ENCODE assay signal across 1 cellular context in the genomic region with DNA sequence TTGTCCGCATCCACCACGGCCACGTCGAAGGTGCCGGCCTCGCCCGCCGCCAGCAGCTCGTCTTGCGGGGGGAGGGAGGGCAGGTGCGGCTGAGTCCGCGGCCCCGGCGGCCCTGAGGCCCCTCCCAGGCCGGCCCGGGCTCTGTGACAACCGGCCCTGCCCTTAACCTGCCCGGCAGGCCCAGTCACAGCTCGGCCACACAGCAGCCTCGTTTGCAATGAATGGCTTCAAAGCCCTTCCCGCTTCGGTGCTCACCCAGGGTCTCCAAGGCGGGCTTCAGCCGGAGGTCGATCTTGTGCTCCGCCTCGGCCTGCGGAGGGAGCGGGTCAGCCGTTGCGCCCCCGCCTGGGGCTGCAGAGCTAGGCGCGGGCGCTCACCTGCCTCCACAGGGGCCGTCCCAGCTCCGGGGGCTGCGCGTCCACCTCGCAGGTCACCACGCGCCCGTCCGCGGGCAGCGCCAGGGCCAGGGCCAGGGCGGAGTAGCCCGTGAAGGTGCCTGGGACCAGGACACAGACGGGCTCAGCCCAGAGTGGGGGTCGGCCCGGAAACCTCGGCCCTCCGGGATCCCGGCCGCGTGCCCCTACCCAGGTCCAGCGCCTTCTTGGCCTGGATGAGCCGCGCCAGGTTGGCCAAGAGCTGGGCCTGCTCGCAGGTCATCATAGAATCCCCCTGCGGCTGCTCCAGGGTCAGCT.
TF ChIP-seq lines count a peak whose summit lies in the region.

No MANE protein-coding gene starts in this region.

TF ChIP-seq in K562, 482 proteins besides CTCF, POLR2A, EP300 and RAD21 (continued from another document and continues in another):
- TF ChIP-seq NR3C1 (CRISPR knock-in tag; IDR thresholded peaks at IDR 0.05), result no peak
- no peak for TF ChIP-seq GATAD2B (IDR thresholded peaks at IDR 0.05; ENCODE audit: borderline replicate concordance)
- TF ChIP-seq PTBP1 (IDR thresholded peaks at IDR 0.05; ENCODE audit: low read depth, low read length), result no peak
- TF ChIP-seq HDAC1 (IDR thresholded peaks at IDR 0.05), result peak in 1 of 2 experiments; percentile 62; a peak in 1 of 4 replicates
- TF ChIP-seq SPI1 (IDR thresholded peaks at IDR 0.05; ENCODE audit: borderline replicate concordance, low read depth, low read length), result no peak
- TF ChIP-seq, protein P1, sequence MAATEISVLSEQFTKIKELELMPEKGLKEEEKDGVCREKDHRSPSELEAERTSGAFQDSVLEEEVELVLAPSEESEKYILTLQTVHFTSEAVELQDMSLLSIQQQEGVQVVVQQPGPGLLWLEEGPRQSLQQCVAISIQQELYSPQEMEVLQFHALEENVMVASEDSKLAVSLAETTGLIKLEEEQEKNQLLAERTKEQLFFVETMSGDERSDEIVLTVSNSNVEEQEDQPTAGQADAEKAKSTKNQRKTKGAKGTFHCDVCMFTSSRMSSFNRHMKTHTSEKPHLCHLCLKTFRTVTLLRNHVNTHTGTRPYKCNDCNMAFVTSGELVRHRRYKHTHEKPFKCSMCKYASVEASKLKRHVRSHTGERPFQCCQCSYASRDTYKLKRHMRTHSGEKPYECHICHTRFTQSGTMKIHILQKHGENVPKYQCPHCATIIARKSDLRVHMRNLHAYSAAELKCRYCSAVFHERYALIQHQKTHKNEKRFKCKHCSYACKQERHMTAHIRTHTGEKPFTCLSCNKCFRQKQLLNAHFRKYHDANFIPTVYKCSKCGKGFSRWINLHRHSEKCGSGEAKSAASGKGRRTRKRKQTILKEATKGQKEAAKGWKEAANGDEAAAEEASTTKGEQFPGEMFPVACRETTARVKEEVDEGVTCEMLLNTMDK (IDR thresholded peaks at IDR 0.05; ENCODE audit: borderline replicate concordance, insufficient read depth, low read depth, low read length, poor library complexity, severe bottlenecking), result peak; percentile 64
- no peak for TF ChIP-seq ZKSCAN8 (CRISPR knock-in tag; IDR thresholded peaks at IDR 0.05)
- peak; percentile 82 for TF ChIP-seq ZBTB7A (IDR thresholded peaks at IDR 0.05; ENCODE audit: borderline replicate concordance, control insufficient read depth, low read depth, low read length)
- TF ChIP-seq, protein P2, sequence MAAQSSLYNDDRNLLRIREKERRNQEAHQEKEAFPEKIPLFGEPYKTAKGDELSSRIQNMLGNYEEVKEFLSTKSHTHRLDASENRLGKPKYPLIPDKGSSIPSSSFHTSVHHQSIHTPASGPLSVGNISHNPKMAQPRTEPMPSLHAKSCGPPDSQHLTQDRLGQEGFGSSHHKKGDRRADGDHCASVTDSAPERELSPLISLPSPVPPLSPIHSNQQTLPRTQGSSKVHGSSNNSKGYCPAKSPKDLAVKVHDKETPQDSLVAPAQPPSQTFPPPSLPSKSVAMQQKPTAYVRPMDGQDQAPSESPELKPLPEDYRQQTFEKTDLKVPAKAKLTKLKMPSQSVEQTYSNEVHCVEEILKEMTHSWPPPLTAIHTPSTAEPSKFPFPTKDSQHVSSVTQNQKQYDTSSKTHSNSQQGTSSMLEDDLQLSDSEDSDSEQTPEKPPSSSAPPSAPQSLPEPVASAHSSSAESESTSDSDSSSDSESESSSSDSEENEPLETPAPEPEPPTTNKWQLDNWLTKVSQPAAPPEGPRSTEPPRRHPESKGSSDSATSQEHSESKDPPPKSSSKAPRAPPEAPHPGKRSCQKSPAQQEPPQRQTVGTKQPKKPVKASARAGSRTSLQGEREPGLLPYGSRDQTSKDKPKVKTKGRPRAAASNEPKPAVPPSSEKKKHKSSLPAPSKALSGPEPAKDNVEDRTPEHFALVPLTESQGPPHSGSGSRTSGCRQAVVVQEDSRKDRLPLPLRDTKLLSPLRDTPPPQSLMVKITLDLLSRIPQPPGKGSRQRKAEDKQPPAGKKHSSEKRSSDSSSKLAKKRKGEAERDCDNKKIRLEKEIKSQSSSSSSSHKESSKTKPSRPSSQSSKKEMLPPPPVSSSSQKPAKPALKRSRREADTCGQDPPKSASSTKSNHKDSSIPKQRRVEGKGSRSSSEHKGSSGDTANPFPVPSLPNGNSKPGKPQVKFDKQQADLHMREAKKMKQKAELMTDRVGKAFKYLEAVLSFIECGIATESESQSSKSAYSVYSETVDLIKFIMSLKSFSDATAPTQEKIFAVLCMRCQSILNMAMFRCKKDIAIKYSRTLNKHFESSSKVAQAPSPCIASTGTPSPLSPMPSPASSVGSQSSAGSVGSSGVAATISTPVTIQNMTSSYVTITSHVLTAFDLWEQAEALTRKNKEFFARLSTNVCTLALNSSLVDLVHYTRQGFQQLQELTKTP (IDR thresholded peaks at IDR 0.05; ENCODE audit: low read depth in 1 of 2, partially characterized antibody in 2 of 2), result no peak
- TF ChIP-seq SLC30A9 (CRISPR knock-in tag; IDR thresholded peaks at IDR 0.05), result no peak
- TF ChIP-seq NR2C2 (CRISPR knock-in tag; IDR thresholded peaks at IDR 0.05), result no peak
- TF ChIP-seq NR2C2 (tag; IDR thresholded peaks at IDR 0.05), result no peak
- TF ChIP-seq, protein P3, sequence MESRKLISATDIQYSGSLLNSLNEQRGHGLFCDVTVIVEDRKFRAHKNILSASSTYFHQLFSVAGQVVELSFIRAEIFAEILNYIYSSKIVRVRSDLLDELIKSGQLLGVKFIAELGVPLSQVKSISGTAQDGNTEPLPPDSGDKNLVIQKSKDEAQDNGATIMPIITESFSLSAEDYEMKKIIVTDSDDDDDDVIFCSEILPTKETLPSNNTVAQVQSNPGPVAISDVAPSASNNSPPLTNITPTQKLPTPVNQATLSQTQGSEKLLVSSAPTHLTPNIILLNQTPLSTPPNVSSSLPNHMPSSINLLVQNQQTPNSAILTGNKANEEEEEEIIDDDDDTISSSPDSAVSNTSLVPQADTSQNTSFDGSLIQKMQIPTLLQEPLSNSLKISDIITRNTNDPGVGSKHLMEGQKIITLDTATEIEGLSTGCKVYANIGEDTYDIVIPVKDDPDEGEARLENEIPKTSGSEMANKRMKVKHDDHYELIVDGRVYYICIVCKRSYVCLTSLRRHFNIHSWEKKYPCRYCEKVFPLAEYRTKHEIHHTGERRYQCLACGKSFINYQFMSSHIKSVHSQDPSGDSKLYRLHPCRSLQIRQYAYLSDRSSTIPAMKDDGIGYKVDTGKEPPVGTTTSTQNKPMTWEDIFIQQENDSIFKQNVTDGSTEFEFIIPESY (CRISPR knock-in tag; IDR thresholded peaks at IDR 0.05), result no peak
- TF ChIP-seq MEIS2 (IDR thresholded peaks at IDR 0.05; ENCODE audit: partially characterized antibody), result no peak
- TF ChIP-seq, protein P4, sequence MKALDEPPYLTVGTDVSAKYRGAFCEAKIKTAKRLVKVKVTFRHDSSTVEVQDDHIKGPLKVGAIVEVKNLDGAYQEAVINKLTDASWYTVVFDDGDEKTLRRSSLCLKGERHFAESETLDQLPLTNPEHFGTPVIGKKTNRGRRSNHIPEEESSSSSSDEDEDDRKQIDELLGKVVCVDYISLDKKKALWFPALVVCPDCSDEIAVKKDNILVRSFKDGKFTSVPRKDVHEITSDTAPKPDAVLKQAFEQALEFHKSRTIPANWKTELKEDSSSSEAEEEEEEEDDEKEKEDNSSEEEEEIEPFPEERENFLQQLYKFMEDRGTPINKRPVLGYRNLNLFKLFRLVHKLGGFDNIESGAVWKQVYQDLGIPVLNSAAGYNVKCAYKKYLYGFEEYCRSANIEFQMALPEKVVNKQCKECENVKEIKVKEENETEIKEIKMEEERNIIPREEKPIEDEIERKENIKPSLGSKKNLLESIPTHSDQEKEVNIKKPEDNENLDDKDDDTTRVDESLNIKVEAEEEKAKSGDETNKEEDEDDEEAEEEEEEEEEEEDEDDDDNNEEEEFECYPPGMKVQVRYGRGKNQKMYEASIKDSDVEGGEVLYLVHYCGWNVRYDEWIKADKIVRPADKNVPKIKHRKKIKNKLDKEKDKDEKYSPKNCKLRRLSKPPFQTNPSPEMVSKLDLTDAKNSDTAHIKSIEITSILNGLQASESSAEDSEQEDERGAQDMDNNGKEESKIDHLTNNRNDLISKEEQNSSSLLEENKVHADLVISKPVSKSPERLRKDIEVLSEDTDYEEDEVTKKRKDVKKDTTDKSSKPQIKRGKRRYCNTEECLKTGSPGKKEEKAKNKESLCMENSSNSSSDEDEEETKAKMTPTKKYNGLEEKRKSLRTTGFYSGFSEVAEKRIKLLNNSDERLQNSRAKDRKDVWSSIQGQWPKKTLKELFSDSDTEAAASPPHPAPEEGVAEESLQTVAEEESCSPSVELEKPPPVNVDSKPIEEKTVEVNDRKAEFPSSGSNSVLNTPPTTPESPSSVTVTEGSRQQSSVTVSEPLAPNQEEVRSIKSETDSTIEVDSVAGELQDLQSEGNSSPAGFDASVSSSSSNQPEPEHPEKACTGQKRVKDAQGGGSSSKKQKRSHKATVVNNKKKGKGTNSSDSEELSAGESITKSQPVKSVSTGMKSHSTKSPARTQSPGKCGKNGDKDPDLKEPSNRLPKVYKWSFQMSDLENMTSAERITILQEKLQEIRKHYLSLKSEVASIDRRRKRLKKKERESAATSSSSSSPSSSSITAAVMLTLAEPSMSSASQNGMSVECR (CRISPR knock-in tag; IDR thresholded peaks at IDR 0.05), result peak; percentile 78
- TF ChIP-seq, protein P5, sequence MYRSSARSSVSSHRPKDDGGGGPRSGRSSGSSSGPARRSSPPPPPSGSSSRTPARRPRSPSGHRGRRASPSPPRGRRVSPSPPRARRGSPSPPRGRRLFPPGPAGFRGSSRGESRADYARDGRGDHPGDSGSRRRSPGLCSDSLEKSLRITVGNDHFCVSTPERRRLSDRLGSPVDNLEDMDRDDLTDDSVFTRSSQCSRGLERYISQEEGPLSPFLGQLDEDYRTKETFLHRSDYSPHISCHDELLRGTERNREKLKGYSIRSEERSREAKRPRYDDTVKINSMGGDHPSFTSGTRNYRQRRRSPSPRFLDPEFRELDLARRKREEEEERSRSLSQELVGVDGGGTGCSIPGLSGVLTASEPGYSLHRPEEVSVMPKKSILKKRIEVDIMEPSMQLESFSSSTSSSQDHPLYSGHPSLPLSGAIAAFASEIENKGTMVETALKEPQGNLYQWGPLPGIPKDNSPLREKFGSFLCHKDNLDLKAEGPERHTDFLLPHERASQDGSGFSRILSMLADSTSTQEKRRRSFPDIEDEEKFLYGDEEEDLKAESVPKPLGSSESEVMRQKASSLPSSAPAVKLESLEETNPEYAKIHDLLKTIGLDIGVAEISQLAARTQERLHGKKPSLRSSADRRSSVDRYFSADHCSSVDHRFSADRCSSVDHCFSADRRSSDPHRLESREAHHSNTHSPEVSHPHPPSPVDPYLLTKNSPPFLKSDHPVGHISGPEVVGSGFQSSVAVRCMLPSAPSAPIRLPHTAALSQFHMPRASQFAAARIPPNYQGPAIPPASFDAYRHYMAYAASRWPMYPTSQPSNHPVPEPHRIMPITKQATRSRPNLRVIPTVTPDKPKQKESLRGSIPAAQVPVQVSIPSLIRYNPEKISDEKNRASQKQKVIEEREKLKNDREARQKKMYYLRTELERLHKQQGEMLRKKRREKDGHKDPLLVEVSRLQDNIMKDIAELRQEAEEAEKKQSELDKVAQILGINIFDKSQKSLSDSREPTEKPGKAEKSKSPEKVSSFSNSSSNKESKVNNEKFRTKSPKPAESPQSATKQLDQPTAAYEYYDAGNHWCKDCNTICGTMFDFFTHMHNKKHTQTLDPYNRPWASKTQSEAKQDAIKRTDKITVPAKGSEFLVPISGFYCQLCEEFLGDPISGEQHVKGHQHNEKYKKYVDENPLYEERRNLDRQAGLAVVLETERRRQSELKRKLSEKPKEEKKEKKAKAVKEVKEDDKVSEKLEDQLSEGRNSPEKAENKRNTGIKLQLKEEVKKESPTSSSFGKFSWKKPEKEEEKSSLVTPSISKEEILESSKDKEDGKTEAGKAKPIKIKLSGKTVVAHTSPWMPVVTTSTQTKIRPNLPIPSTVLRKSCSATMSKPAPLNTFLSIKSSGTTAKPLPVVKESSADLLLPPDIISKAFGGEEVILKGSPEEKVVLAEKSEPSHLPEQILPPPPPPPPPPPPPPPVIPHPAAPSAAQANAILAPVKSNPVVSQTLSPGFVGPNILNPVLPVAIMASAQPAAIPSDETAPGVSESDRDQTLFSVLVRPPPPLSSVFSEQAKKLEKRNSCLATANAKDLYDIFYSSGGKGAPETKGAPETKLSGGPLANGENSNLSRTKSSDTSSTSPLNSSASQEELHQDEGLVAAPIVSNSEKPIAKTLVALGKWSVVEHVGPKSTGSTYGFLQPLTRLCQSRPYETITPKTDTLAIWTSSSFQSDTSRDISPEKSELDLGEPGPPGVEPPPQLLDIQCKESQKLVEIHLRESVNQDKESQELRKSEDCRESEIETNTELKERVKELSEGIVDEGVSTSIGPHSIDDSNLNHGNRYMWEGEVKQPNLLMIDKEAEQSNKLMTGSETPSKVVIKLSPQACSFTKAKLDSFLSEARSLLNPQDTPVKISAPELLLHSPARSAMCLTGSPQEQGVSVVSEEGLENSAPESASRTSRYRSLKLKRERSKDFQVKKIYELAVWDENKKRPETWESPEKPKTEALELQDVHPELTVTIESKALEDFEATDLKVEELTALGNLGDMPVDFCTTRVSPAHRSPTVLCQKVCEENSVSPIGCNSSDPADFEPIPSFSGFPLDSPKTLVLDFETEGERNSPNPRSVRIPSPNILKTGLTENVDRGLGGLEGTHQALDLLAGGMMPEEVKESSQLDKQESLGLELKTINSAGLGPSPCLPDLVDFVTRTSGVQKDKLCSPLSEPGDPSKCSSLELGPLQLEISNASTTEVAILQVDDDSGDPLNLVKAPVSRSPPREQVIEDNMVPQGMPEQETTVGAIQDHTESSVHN (IDR thresholded peaks at IDR 0.05; ENCODE audit: borderline replicate concordance in 1 of 2, low read depth in 1 of 2), result no peak
- no peak for TF ChIP-seq TBP (optimal IDR thresholded peaks at IDR 0.05; ENCODE audit: low read depth, low read length)
- TF ChIP-seq, protein P6, sequence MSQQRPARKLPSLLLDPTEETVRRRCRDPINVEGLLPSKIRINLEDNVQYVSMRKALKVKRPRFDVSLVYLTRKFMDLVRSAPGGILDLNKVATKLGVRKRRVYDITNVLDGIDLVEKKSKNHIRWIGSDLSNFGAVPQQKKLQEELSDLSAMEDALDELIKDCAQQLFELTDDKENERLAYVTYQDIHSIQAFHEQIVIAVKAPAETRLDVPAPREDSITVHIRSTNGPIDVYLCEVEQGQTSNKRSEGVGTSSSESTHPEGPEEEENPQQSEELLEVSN (IDR thresholded peaks at IDR 0.05; ENCODE audit: borderline replicate concordance in 1 of 2, extremely low read depth in 1 of 2, insufficient read depth in 1 of 2, insufficient read length in 1 of 2, low read depth in 1 of 2, low read length in 1 of 2, poor library complexity in 1 of 2, severe bottlenecking in 1 of 2), result peak; percentile 54 to 56
- TF ChIP-seq ZNF212 (CRISPR knock-in tag; IDR thresholded peaks at IDR 0.05), result no peak
- no peak for TF ChIP-seq MCM3 (IDR thresholded peaks at IDR 0.05)
- no peak for TF ChIP-seq TAF7 (tag; IDR thresholded peaks at IDR 0.05)
- TF ChIP-seq ZNF239 (CRISPR knock-in tag; IDR thresholded peaks at IDR 0.05), result no peak
- TF ChIP-seq, protein P7, sequence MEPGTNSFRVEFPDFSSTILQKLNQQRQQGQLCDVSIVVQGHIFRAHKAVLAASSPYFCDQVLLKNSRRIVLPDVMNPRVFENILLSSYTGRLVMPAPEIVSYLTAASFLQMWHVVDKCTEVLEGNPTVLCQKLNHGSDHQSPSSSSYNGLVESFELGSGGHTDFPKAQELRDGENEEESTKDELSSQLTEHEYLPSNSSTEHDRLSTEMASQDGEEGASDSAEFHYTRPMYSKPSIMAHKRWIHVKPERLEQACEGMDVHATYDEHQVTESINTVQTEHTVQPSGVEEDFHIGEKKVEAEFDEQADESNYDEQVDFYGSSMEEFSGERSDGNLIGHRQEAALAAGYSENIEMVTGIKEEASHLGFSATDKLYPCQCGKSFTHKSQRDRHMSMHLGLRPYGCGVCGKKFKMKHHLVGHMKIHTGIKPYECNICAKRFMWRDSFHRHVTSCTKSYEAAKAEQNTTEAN (CRISPR knock-in tag; IDR thresholded peaks at IDR 0.05), result peak; percentile 15; the same call in 1 of the 2 replicates
- 0 out of 4 replicates have a peak, but pooled peaks of 1 of the 2 experiments have one; percentile 9 for TF ChIP-seq NRF1 (conservative IDR thresholded peaks at IDR 0.05 in 1 of 2, IDR thresholded peaks at IDR 0.05 in 1 of 2)
- TF ChIP-seq KAT8 (IDR thresholded peaks at IDR 0.05; ENCODE audit: low read depth), result no peak
- TF ChIP-seq ZNF668 (CRISPR knock-in tag; IDR thresholded peaks at IDR 0.05), result no peak
